Comparison of ENCODE assay signal across 20 cellular contexts in genomic region chr13:86562876-86563275, GRCh38.
A peak's percentile ranks its signal among the peaks of the same experiment; 100 is the strongest.
DNase-seq lines count a peak whose midpoint lies in the region; ATAC-seq, FAIRE-seq and TF ChIP-seq lines count a peak whose summit lies in the region.
"Had no signal": no experiment of that assay in that cellular context is flagged by ENCODE, and none has a peak within 500 bp of the region (broad histone marks: within the 10 kb centered on the region; RNA-seq: fewer than 3 reads in every experiment).

No MANE protein-coding gene starts in this region.

- intact Hi-C loops in PC-3 (cut with micrococcal nuclease) = loop anchor here (10.0 kb wide), 1 partner anchor 588 kb away; no protein-coding TSS in a partner anchor
- intact Hi-C loops in adrenal gland (cut with DNase I) = no loop called here

- peak; percentile 15 for FAIRE-seq in H54 (lab: Jason Lieb, UNC)
- FAIRE-seq in astrocyte (lab: Jason Lieb, UNC) = no peak
- FAIRE-seq: A549, G401.6, GM12891, GM19239, K562 had no signal

- no peak overlapping the region for H3K27ac Mint-ChIP-seq in astrocyte (ENCODE audit: unreplicated experiment)
- H3K27ac Mint-ChIP-seq: CD4-positive, CD25-positive, alpha-beta regulatory T cell had no signal

- BruUV-seq in PC-3 (replicated peaks; lab: Mats Ljungman, UMichigan) = no TSS peak

- ATAC-seq in PC-3 (no peak), GM21737 (IDR thresholded peaks at IDR 0.05; ENCODE audit: unreplicated experiment) (no peak)
- ATAC-seq: A549, K562 had no signal

- WGBS in adrenal gland, 4 donors = 85 to 93% (median 90%) methylated on average over 6 of the region's 6 CpGs

- H4K20me1 ChIP-seq in PC-3 (ENCODE audit: low read length) (no peaks in the 10 kb centered on the region), astrocyte (ENCODE audit: insufficient read depth, low read length) (no peaks in the 10 kb centered on the region)

- H3K4me1 ChIP-seq in ACC112 (ENCODE audit: control insufficient read depth, insufficient read depth, low read length, unreplicated experiment) (no peaks in the 10 kb centered on the region), PC-3 (ENCODE audit: insufficient read depth, low read length) (peaks cover 13% of the 10 kb centered on the region), astrocyte (ENCODE audit: insufficient read depth, low read length) (peaks cover 11% of the 10 kb centered on the region), adrenal gland (replicated peaks in 1 of 2) (no peaks in the 10 kb centered on the region)
- H3K4me1 ChIP-seq: A549, BE2C had no signal

- H3K4me3 ChIP-seq in ACC112 (ENCODE audit: low read depth, low read length) (no peak overlapping the region), PC-3 (ENCODE audit: low read length) (no peak overlapping the region), astrocyte (ENCODE audit: insufficient read depth, low read depth, low read length) (no peak overlapping the region), adrenal gland (no peak overlapping the region)
- H3K4me3 ChIP-seq: A549, K562 had no signal

- H3K9me3 ChIP-seq in PC-3 (ENCODE audit: low read length) = no peaks in the 10 kb centered on the region
- no peaks in the 10 kb centered on the region for H3K9me3 ChIP-seq in astrocyte (ENCODE audit: insufficient read depth, low read depth, low read length)
- H3K9me3 ChIP-seq in adrenal gland (replicated peaks in 1 of 3) = no peaks in the 10 kb centered on the region
- H3K9me3 ChIP-seq: A549, BE2C had no signal

- no peak for DNase-seq in H54 (ENCODE audit: insufficient read length, low spot score)
- no peak for DNase-seq in PC-3
- peak; percentile 63 for DNase-seq in astrocyte (ENCODE audit: low read depth)
- DNase-seq in ACHN = no peak
- no peak for DNase-seq in adrenal gland
- DNase-seq: BE2C; C1 segment of cervical spinal cord; CD4-positive, CD25-positive, alpha-beta regulatory T cell; CD8-positive, alpha-beta memory T cell; COR-L47; DMS 273 treated with DMSO at 0.1 percent for 48 hours; DMS53; DND-41 had no signal

- H3K27ac ChIP-seq in ACC112 (ENCODE audit: low read depth, low read length) (no peak overlapping the region), PC-3 (ENCODE audit: low read length) (peak overlapping the region; percentile 35), astrocyte (ENCODE audit: low read depth, low read length) (peak overlapping the region; percentile 58), adrenal gland (no peak overlapping the region)
- H3K27ac ChIP-seq: A549 had no signal

- H3K4me3 Mint-ChIP-seq in astrocyte (ENCODE audit: unreplicated experiment) = no peak overlapping the region
- H3K4me3 Mint-ChIP-seq: CD4-positive, CD25-positive, alpha-beta regulatory T cell had no signal

- H3K9me3 Mint-ChIP-seq in astrocyte (ENCODE audit: unreplicated experiment) = no peaks in the 10 kb centered on the region

- CTCF ChIA-PET in PC-3 (lab: Charles Lee) = interaction anchor here (0.6 kb wide), 1 partner anchor 9 kb away, joined by 3 read pairs; no protein-coding TSS in a partner anchor

- in situ Hi-C loops in ACHN (cut with HindIII; ENCODE audit: low pct_ligation_motif_present, low pct_unique_long_range_greater_than_20kb, low sequenced_read_pairs) = no loop called here

- H3K36me3 Mint-ChIP-seq in astrocyte (ENCODE audit: low read depth, unreplicated experiment) = no peaks in the 10 kb centered on the region
- H3K36me3 Mint-ChIP-seq: CD4-positive, CD25-positive, alpha-beta regulatory T cell; CD8-positive, alpha-beta memory T cell had no signal

- H3K9ac ChIP-seq in PC-3 (ENCODE audit: low read length) (no peak overlapping the region), astrocyte (ENCODE audit: low read length) (no peak overlapping the region)

- H3K9me2 ChIP-seq in PC-3 (replicated peaks; ENCODE audit: low read length) = no peaks in the 10 kb centered on the region

- peaks cover 13% of the 10 kb centered on the region for H3K4me1 Mint-ChIP-seq in astrocyte (ENCODE audit: low read depth, unreplicated experiment)
- H3K4me1 Mint-ChIP-seq: CD4-positive, CD25-positive, alpha-beta regulatory T cell; CD8-positive, alpha-beta memory T cell had no signal

- H3K27me3 Mint-ChIP-seq in astrocyte (ENCODE audit: low read depth, unreplicated experiment) = no peaks in the 10 kb centered on the region
- H3K27me3 Mint-ChIP-seq: CD4-positive, CD25-positive, alpha-beta regulatory T cell; CD8-positive, alpha-beta memory T cell had no signal

- no peaks in the 10 kb centered on the region for H3F3A ChIP-seq in PC-3 (ENCODE audit: low read length, unreplicated experiment)

- H2AFZ ChIP-seq in ACC112 (ENCODE audit: low read length, unreplicated experiment) = peak overlapping the region; percentile 14
- no peak overlapping the region for H2AFZ ChIP-seq in PC-3 (ENCODE audit: low read length)
- no peak overlapping the region for H2AFZ ChIP-seq in astrocyte (ENCODE audit: low read depth, low read length)

- TF ChIP-seq CTCF in PC-3 (conservative IDR thresholded peaks at IDR 0.05; ENCODE audit: low read depth, low read length) = no peak
- TF ChIP-seq CTCF in astrocyte (IDR thresholded peaks at IDR 0.05; ENCODE audit: insufficient read depth, low read depth, low read length) = no peak
- TF ChIP-seq CTCF in adrenal gland (IDR thresholded peaks at IDR 0.05) = no peak

- TF ChIP-seq POLR2A in H54 (IDR thresholded peaks at IDR 0.05; ENCODE audit: low read depth, low read length) = no peak
- no peak for TF ChIP-seq POLR2A in adrenal gland (IDR thresholded peaks at IDR 0.05)

- POLR2A ChIA-PET in PC-3 (lab: Charles Lee; ENCODE audit: unreplicated experiment) = interaction anchor here (0.7 kb wide), 1 partner anchor 377 kb away, joined by 5 read pairs; no protein-coding TSS in a partner anchor

- H3K79me2 ChIP-seq in ACC112 (ENCODE audit: control insufficient read depth, insufficient read depth, low read length, unreplicated experiment) (no peaks in the 10 kb centered on the region), PC-3 (ENCODE audit: low read length) (no peaks in the 10 kb centered on the region), astrocyte (ENCODE audit: insufficient read depth, low read length) (no peaks in the 10 kb centered on the region)

- H3K4me2 ChIP-seq in PC-3 (ENCODE audit: low read length) (0 out of 2 replicates have a peak overlapping the region, but pooled peaks have one; percentile 32), astrocyte (ENCODE audit: low read length) (peak overlapping the region; percentile 53)
- H3K4me2 ChIP-seq: A549 had no signal

- H3K36me3 ChIP-seq in ACC112 (ENCODE audit: insufficient read depth, low read length) (no peaks in the 10 kb centered on the region), PC-3 (ENCODE audit: low read depth, low read length) (no peaks in the 10 kb centered on the region), astrocyte (ENCODE audit: insufficient read depth, low read length) (no peaks in the 10 kb centered on the region), adrenal gland (replicated peaks in 1 of 2) (no peaks in the 10 kb centered on the region)
- H3K36me3 ChIP-seq: BE2C had no signal

- H3K27me3 ChIP-seq in ACC112 (ENCODE audit: insufficient read depth, low read length) (no peaks in the 10 kb centered on the region), PC-3 (ENCODE audit: low read length) (no peaks in the 10 kb centered on the region), astrocyte (ENCODE audit: insufficient read depth, low read length) (no peaks in the 10 kb centered on the region), adrenal gland (no peaks in the 10 kb centered on the region)
- H3K27me3 ChIP-seq: BE2C had no signal

Comparison
In these comparisons a context has a peak if more than half of its experiments do, and no peak if none do; other contexts are left out.
1. H3K27ac ChIP-seq: peak in PC-3 (single experiment) and astrocyte (single experiment); none in ACC112 (single experiment) and adrenal gland (0 of 5).